Comparison of ENCODE assay signal across 1 cellular context in the genomic region with DNA sequence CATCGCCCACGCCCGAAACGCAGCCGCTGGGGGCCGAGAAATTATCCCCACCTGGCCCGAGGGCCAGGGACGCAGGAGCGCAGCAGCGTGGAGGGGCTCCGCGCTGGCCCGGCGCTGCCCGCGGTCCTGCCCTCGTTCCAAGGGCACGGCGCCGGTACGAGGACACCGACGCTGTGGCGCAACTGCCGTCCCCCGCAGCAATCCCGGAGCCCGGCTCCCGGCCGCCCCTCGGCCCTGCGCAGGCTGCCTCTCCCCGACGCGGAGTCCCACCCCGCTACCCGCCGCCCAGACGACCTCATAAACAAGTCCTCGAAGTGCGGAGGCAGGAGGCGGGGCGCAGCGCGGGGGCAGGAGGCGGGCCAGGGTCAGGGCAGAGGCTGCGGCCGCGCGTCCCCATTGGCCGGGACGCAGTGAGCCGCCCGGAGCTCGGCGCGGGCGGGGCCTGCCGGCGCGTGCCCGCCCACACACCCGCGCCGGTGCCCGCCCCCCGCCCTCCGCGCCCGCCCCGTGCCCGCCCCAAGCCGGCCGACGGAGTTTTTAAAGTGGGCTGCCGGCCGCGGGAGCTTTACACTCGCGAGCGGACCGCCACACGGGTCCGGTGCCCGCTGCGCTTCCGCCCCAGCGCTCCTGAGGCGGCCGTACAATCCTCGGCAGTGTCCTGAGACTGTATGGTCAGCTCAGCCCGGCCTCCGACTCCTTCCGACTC.
TF ChIP-seq lines count a peak whose summit lies in the region.

A gene (plus strand): TSS at position 568 of the 706 bp plus-strand sequence. CDS start 505 bp downstream, outside the sequence.

TF ChIP-seq in liver, 16 proteins besides CTCF, POLR2A, EP300 and RAD21 (continued from another document):
- TF ChIP-seq, protein P1, sequence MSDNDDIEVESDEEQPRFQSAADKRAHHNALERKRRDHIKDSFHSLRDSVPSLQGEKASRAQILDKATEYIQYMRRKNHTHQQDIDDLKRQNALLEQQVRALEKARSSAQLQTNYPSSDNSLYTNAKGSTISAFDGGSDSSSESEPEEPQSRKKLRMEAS (IDR thresholded peaks at IDR 0.05), result no peak
- TF ChIP-seq FOXA2 (IDR thresholded peaks at IDR 0.05), result no peak
- TF ChIP-seq FOXA1 (IDR thresholded peaks at IDR 0.05), result no peak
- no peak for TF ChIP-seq YY1 (IDR thresholded peaks at IDR 0.05)
